Comparison of ENCODE assay signal across 8 cellular contexts in the genomic region with DNA sequence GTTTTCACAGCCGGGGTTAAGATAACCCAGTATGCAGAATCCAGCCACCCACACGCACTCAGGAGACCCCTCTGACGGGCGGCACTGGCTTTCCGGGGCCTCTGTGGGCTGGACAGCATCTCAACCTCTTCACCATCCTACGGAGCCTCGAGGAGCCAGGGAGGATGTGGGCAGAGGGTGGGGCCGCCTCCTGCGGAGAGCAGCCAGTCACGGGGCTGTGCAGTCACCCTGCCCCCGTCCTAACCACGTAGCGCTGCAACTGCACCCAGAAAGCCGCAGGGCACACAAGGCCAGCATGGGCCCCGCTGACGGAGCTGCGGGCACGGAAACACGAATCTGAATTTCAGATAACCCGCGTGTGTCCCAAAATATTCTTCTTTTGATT.
A peak's percentile ranks its signal among the peaks of the same experiment; 100 is the strongest.
DNase-seq lines count a peak whose midpoint lies in the region; ATAC-seq, FAIRE-seq and TF ChIP-seq lines count a peak whose summit lies in the region.

No MANE protein-coding gene starts in this region.

- no peaks in the 10 kb centered on the region for H3K9me3 Mint-ChIP-seq in activated T-helper 2 cell treated with anti-CD3 and anti-CD28 coated beads, Interferon-gamma antibody, Interleukin-2, Interleukin-4, amounts not matched to agents 10 μg/mL and 5 μg/mL and 100 μg/mL, durations not matched to agents 14 hours and 24 hours and 36 hours
- H3K9me3 Mint-ChIP-seq in immature natural killer cell (peaks cover 0 to 3% (median 0%) of the 10 kb centered on the region in 6 donors), neural progenitor cell (peaks cover 14% of the 10 kb centered on the region)

- H3K36me3 Mint-ChIP-seq in activated T-helper 2 cell treated with anti-CD3 and anti-CD28 coated beads, Interferon-gamma antibody, Interleukin-2, Interleukin-4, amounts not matched to agents 10 μg/mL and 5 μg/mL and 100 μg/mL, durations not matched to agents 14 hours and 24 hours and 36 hours (ENCODE audit: low read depth) = peaks cover 25% of the 10 kb centered on the region
- H3K36me3 Mint-ChIP-seq in immature natural killer cell (peaks cover 0 to 10% (median 9%) of the 10 kb centered on the region in 3 donors), neural progenitor cell (peaks cover 7% of the 10 kb centered on the region)

- H3K27ac ChIP-seq in Peyer's patch (peak overlapping the region; percentile 40 to 83 (median 62)), neural progenitor cell (no peak overlapping the region)

- FAIRE-seq in D721Med (lab: Jason Lieb, UNC) = no peak

- H3K36me3 ChIP-seq in Peyer's patch = no peaks in the 10 kb centered on the region
- H3K36me3 ChIP-seq in neural progenitor cell = no peaks in the 10 kb centered on the region

- peak overlapping the region; percentile 84 for H3K4me3 Mint-ChIP-seq in activated T-helper 2 cell treated with anti-CD3 and anti-CD28 coated beads, Interferon-gamma antibody, Interleukin-2, Interleukin-4, amounts not matched to agents 10 μg/mL and 5 μg/mL and 100 μg/mL, durations not matched to agents 14 hours and 24 hours and 36 hours (ENCODE audit: low read depth)
- H3K4me3 Mint-ChIP-seq in immature natural killer cell (peak overlapping the region; percentile 87 to 94 (median 90)), neural progenitor cell (no peak overlapping the region)

- peak overlapping the region; percentile 91 for H3K27ac Mint-ChIP-seq in activated T-helper 2 cell treated with anti-CD3 and anti-CD28 coated beads, Interferon-gamma antibody, Interleukin-2, Interleukin-4, amounts not matched to agents 10 μg/mL and 5 μg/mL and 100 μg/mL, durations not matched to agents 14 hours and 24 hours and 36 hours
- H3K27ac Mint-ChIP-seq in immature natural killer cell = peak overlapping the region; percentile 82 to 98 (median 97)
- H3K27ac Mint-ChIP-seq in neural progenitor cell = no peak overlapping the region

- H3K4me2 ChIP-seq in neural progenitor cell = no peak overlapping the region

- H3K4me3 ChIP-seq in Peyer's patch = peak overlapping the region; percentile 32 to 57 (median 47)
- no peak overlapping the region for H3K4me3 ChIP-seq in neural progenitor cell

- H3F3A ChIP-seq in neural progenitor cell (ENCODE audit: low read depth) = peaks cover 11% of the 10 kb centered on the region

- no peaks in the 10 kb centered on the region for H3K79me2 ChIP-seq in neural progenitor cell (ENCODE audit: low read depth)

- H3K9me3 ChIP-seq in Peyer's patch (no peaks in the 10 kb centered on the region), neural progenitor cell (ENCODE audit: low read depth) (no peaks in the 10 kb centered on the region)

- H4K20me1 ChIP-seq in neural progenitor cell (ENCODE audit: low read depth) = peaks cover 5% of the 10 kb centered on the region

- no peak overlapping the region for H3K9ac ChIP-seq in neural progenitor cell

- peak; percentile 61 to 95 (median 92) for DNase-seq in Peyer's patch
- DNase-seq in activated T-helper 2 cell treated with anti-CD3 and anti-CD28 coated beads, Interferon-gamma antibody, Interleukin-2, Interleukin-4, amounts not matched to agents 10 μg/mL and 5 μg/mL and 100 μg/mL, durations not matched to agents 14 hours and 24 hours and 36 hours (ENCODE audit: low spot score) = peak; percentile 92
- DNase-seq in immature natural killer cell = peak; percentile 98
- peak; percentile 57 for DNase-seq in stimulated activated CD8-positive, alpha-beta memory T cell treated with anti-CD3 and anti-CD28 coated beads, Interleukin-15, amount 100 ng/mL, for 24 hours (ENCODE audit: low read depth)
- no peak for DNase-seq in D721Med (ENCODE audit: insufficient read length, low spot score)
- DNase-seq in neural progenitor cell (ENCODE audit: low spot score) = no peak

- H3K27me3 ChIP-seq in Peyer's patch = no peaks in the 10 kb centered on the region
- H3K27me3 ChIP-seq in neural progenitor cell = no peaks in the 10 kb centered on the region

- intact Hi-C loops in activated T-helper 2 cell treated with anti-CD3 and anti-CD28 coated beads, Interferon-gamma antibody, Interleukin-2, Interleukin-4, amounts not matched to agents 10 μg/mL and 5 μg/mL and 100 μg/mL, durations not matched to agents 14 hours and 24 hours and 36 hours (cut with micrococcal nuclease) = loop anchor here (1.0 kb wide), 3 partner anchors 14 to 21 kb away; no protein-coding TSS in a partner anchor

- no peak overlapping the region for H2AFZ ChIP-seq in neural progenitor cell (replicated peaks)

- peak in 1 of 6 experiments; percentile 6 for TF ChIP-seq CTCF in Peyer's patch (IDR thresholded peaks at IDR 0.05)
- no peak for TF ChIP-seq CTCF in D721Med (IDR thresholded peaks at IDR 0.05; ENCODE audit: insufficient read depth, missing control alignments)
- no peak for TF ChIP-seq CTCF in neural progenitor cell (IDR thresholded peaks at IDR 0.05)

- H3K4me1 ChIP-seq in Peyer's patch (peaks cover 0 to 19% (median 2%) of the 10 kb centered on the region in 4 donors), neural progenitor cell (peaks cover 22% of the 10 kb centered on the region)

- peaks cover 55% of the 10 kb centered on the region for H3K4me1 Mint-ChIP-seq in activated T-helper 2 cell treated with anti-CD3 and anti-CD28 coated beads, Interferon-gamma antibody, Interleukin-2, Interleukin-4, amounts not matched to agents 10 μg/mL and 5 μg/mL and 100 μg/mL, durations not matched to agents 14 hours and 24 hours and 36 hours (ENCODE audit: low read depth)
- peaks cover 72 to 73% of the 10 kb centered on the region in 2 donors for H3K4me1 Mint-ChIP-seq in immature natural killer cell
- H3K4me1 Mint-ChIP-seq in neural progenitor cell = peaks cover 29% of the 10 kb centered on the region

- no peaks in the 10 kb centered on the region for H3K27me3 Mint-ChIP-seq in activated T-helper 2 cell treated with anti-CD3 and anti-CD28 coated beads, Interferon-gamma antibody, Interleukin-2, Interleukin-4, amounts not matched to agents 10 μg/mL and 5 μg/mL and 100 μg/mL, durations not matched to agents 14 hours and 24 hours and 36 hours (ENCODE audit: low read depth)
- H3K27me3 Mint-ChIP-seq in immature natural killer cell (ENCODE audit: low read depth in 3 of 3) (peaks cover 24 to 40% (median 30%) of the 10 kb centered on the region in 3 donors), neural progenitor cell (ENCODE audit: insufficient read depth, low read depth) (peaks cover 13% of the 10 kb centered on the region)

- TF ChIP-seq POLR2A in Peyer's patch (IDR thresholded peaks at IDR 0.05) = no peak

- peak; percentile 77 for ATAC-seq in GM18517 (IDR thresholded peaks at IDR 0.05; ENCODE audit: unreplicated experiment)
- ATAC-seq in HG02884 (IDR thresholded peaks at IDR 0.05; ENCODE audit: unreplicated experiment) = peak; percentile 85

Comparison
In these comparisons a context has a peak if more than half of its experiments do, and no peak if none do; other contexts are left out.
1. DNase-seq: peak in Peyer's patch (3 of 3), activated T-helper 2 cell treated with anti-CD3 and anti-CD28 coated beads, Interferon-gamma antibody, Interleukin-2, Interleukin-4, amounts not matched to agents 10 μg/mL and 5 μg/mL and 100 μg/mL, durations not matched to agents 14 hours and 24 hours and 36 hours (single experiment), immature natural killer cell (3 of 3) and stimulated activated CD8-positive, alpha-beta memory T cell treated with anti-CD3 and anti-CD28 coated beads, Interleukin-15, amount 100 ng/mL, for 24 hours (single experiment); none in D721Med (single experiment) and neural progenitor cell (single experiment).